8 cellular contexts compared by ENCODE assay signal in genomic region chr2:5758346-5758745, GRCh38.
"Had no signal": no experiment of that assay in that cellular context is flagged by ENCODE, and none has a peak within 500 bp of the region (broad histone marks: within the 10 kb centered on the region; RNA-seq: fewer than 3 reads in every experiment).

No MANE protein-coding gene starts in this region.

- DNase-seq: GDM1, GF-D8 had no signal

- H3K4me3 ChIP-seq: GM12878 had no signal

- ATAC-seq: GM12878 had no signal

- FAIRE-seq: G401.6, GM12878, GM12891, GM12892, GM18507, GM19239 had no signal
